In genomic region chr4:82900016-82900334, GRCh38 we compare ENCODE assay signal across 8 cellular contexts. TPM values are rescaled to one million over a fixed set of nuclear protein-coding genes. Genes with fewer than 3 reads are reported as not detected.
A peak's percentile ranks its signal among the peaks of the same experiment; 100 is the strongest.
DNase-seq lines count a peak whose midpoint lies in the region; ATAC-seq, FAIRE-seq and TF ChIP-seq lines count a peak whose summit lies in the region.

No MANE protein-coding gene starts in this region.

- peak overlapping the region; percentile 92 to 96 for H3K9ac ChIP-seq in stomach smooth muscle (ENCODE audit: low read length in 2 of 2)

- no peaks in the 10 kb centered on the region for H3K9me3 ChIP-seq in stomach smooth muscle (ENCODE audit: control insufficient read depth in 2 of 2, low read length in 2 of 2)

- ATAC-seq in GM18511 (IDR thresholded peaks at IDR 0.05; ENCODE audit: unreplicated experiment) (peak; percentile 14), HG03159 (IDR thresholded peaks at IDR 0.05; ENCODE audit: unreplicated experiment) (peak; percentile 11), SK-N-SH treated with all-trans-retinoic acid at 6 μM for 48 hours (peak; percentile 27), left cardiac atrium (peak; percentile 0 to 1)

- H3K27ac ChIP-seq in 22Rv1, result peak overlapping the region; percentile 98
- H3K27ac ChIP-seq in stomach smooth muscle (ENCODE audit: low read length), result peak overlapping the region; percentile 99

- no peak for TF ChIP-seq CTCF in 22Rv1 (IDR thresholded peaks at IDR 0.05)

- no peak for FAIRE-seq in H54 (lab: Jason Lieb, UNC)

- peak overlapping the region; percentile 94 to 98 for H3K4me3 ChIP-seq in stomach smooth muscle (ENCODE audit: low read length in 2 of 2)

- TF ChIP-seq POLR2A in H54 (IDR thresholded peaks at IDR 0.05; ENCODE audit: low read depth, low read length), result no peak

- no peaks in the 10 kb centered on the region for H3K27me3 ChIP-seq in stomach smooth muscle (ENCODE audit: control insufficient read depth in 1 of 2, insufficient read depth in 2 of 2, low read length in 2 of 2)

- peaks cover 0 to 2% of the 10 kb centered on the region in 2 donors for H3K36me3 ChIP-seq in stomach smooth muscle (ENCODE audit: control insufficient read depth in 2 of 2, insufficient read depth in 2 of 2, low read length in 2 of 2)

- intact Hi-C loops in left cardiac atrium (cut with DNase I), result loop anchor here (5.0 to 10.0 kb wide), 2 partner anchors 112 to 115 kb away; partner anchors contain the start of gene LIN54 (in 2 of the 2)

- DNase-seq in left cardiac atrium, result no peak
- no peak for DNase-seq in inferior parietal cortex (ENCODE audit: extremely low spot score)
- no peak for DNase-seq in H54 (ENCODE audit: insufficient read length, low spot score)

- H3K4me1 ChIP-seq in stomach smooth muscle (ENCODE audit: control insufficient read depth, insufficient read depth, low read length), result no peaks in the 10 kb centered on the region

TF ChIP-seq in SK-N-SH treated with all-trans-retinoic acid at 6 μM for 48 hours, 23 proteins besides CTCF, POLR2A, EP300 and RAD21:
- no peak for TF ChIP-seq TOX (CRISPR knock-in tag; IDR thresholded peaks at IDR 0.05; ENCODE audit: borderline replicate concordance)
- TF ChIP-seq BACH2 (CRISPR knock-in tag; IDR thresholded peaks at IDR 0.05; ENCODE audit: borderline replicate concordance), result no peak
- TF ChIP-seq ZFP3 (CRISPR knock-in tag; IDR thresholded peaks at IDR 0.05), result no peak
- TF ChIP-seq ZC3H10 (CRISPR knock-in tag; IDR thresholded peaks at IDR 0.05), result no peak
- TF ChIP-seq ESRRG (CRISPR knock-in tag; IDR thresholded peaks at IDR 0.05), result no peak
- TF ChIP-seq TSHZ2 (CRISPR knock-in tag; IDR thresholded peaks at IDR 0.05), result no peak
- TF ChIP-seq CSRNP3 (CRISPR knock-in tag; IDR thresholded peaks at IDR 0.05), result no peak
- TF ChIP-seq RARB (CRISPR knock-in tag; IDR thresholded peaks at IDR 0.05), result no peak
- TF ChIP-seq GLIS3 (CRISPR knock-in tag; IDR thresholded peaks at IDR 0.05), result no peak
- no peak for TF ChIP-seq ISL1 (CRISPR knock-in tag; IDR thresholded peaks at IDR 0.05)
- no peak for TF ChIP-seq CSDC2 (CRISPR knock-in tag; IDR thresholded peaks at IDR 0.05)
- TF ChIP-seq ZNF70 (CRISPR knock-in tag; IDR thresholded peaks at IDR 0.05), result no peak
- no peak for TF ChIP-seq ZFP30 (CRISPR knock-in tag; IDR thresholded peaks at IDR 0.05)
- TF ChIP-seq ARNTL (CRISPR knock-in tag; IDR thresholded peaks at IDR 0.05; ENCODE audit: borderline replicate concordance, low read depth), result no peak
- TF ChIP-seq PATZ1 (CRISPR knock-in tag; IDR thresholded peaks at IDR 0.05; ENCODE audit: borderline replicate concordance), result no peak
- TF ChIP-seq ZNF565 (CRISPR knock-in tag; conservative IDR thresholded peaks at IDR 0.05; ENCODE audit: low read depth), result no peak
- TF ChIP-seq ZNF8 (CRISPR knock-in tag; IDR thresholded peaks at IDR 0.05), result no peak
- TF ChIP-seq, protein P1, sequence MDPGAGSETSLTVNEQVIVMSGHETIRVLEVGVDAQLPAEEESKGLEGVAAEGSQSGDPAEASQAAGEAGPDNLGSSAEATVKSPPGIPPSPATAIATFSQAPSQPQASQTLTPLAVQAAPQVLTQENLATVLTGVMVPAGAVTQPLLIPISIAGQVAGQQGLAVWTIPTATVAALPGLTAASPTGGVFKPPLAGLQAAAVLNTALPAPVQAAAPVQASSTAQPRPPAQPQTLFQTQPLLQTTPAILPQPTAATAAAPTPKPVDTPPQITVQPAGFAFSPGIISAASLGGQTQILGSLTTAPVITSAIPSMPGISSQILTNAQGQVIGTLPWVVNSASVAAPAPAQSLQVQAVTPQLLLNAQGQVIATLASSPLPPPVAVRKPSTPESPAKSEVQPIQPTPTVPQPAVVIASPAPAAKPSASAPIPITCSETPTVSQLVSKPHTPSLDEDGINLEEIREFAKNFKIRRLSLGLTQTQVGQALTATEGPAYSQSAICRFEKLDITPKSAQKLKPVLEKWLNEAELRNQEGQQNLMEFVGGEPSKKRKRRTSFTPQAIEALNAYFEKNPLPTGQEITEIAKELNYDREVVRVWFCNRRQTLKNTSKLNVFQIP (CRISPR knock-in tag; IDR thresholded peaks at IDR 0.05; ENCODE audit: borderline replicate concordance, low read depth), result no peak
- no peak for TF ChIP-seq OSR1 (CRISPR knock-in tag; IDR thresholded peaks at IDR 0.05)
- TF ChIP-seq TCF4 (CRISPR knock-in tag; IDR thresholded peaks at IDR 0.05; ENCODE audit: borderline replicate concordance), result no peak

RNA-seq across cellular contexts. Expression of gene THAP9, which starts 0.6 kb away (rescaled TPM):
- total RNA-seq in left cardiac atrium, result 1 to 10 TPM; 2.9 to 3.7 TPM

RNA-seq across cellular contexts. Expression of gene SEC31A, which starts 9.0 kb away (rescaled TPM):
- 100 to 1,000 TPM; 115 to 148 TPM for total RNA-seq in left cardiac atrium
